16 cellular contexts compared by ENCODE assay signal in the genomic region with DNA sequence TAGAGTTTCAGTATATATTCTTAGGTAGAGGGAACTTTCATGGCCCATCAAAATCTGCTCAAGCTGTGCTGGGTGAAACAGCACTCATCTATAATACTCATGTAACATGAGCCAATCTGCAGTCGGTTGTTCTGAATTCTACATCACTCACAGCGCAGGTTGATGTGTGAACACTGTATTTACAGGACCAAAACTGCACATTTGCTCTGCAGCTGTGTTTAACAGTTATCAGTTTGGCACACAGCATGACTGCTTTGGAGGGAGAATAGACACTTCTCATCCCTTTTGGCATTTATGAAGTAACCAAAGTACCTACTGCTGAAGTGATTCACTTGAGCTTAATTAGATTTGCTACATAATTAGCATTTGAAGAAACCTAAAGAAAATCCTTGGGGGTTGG.
DNase-seq lines count a peak whose midpoint lies in the region; ATAC-seq, FAIRE-seq and TF ChIP-seq lines count a peak whose summit lies in the region.
"Had no signal": no experiment of that assay in that cellular context is flagged by ENCODE, and none has a peak within 500 bp of the region (broad histone marks: within the 10 kb centered on the region; RNA-seq: fewer than 3 reads in every experiment).

No MANE protein-coding gene starts in this region.

- H2AFZ ChIP-seq in GM23338, result no peak overlapping the region
- no peak overlapping the region for H2AFZ ChIP-seq in endothelial cell of umbilical vein (ENCODE audit: low read depth, low read length)

- TF ChIP-seq CTCF in GM23338 (conservative IDR thresholded peaks at IDR 0.05; ENCODE audit: low read depth in 2 of 2), result no peak
- no peak for TF ChIP-seq CTCF in endothelial cell of umbilical vein (IDR thresholded peaks at IDR 0.05; ENCODE audit: extremely low read depth in 1 of 2, insufficient read depth in 1 of 2, low read depth in 1 of 2, low read length in 2 of 2)
- TF ChIP-seq CTCF in esophagus muscularis mucosa (IDR thresholded peaks at IDR 0.05), result no peak
- TF ChIP-seq CTCF in testis (IDR thresholded peaks at IDR 0.05), result no peak

- H3F3A ChIP-seq in GM23338 (replicated peaks; ENCODE audit: low read depth), result 0 out of 2 replicates have a peak, but pooled peaks cover 3% of the 10 kb centered on the region

- TF ChIP-seq POLR2A in endothelial cell of umbilical vein (IDR thresholded peaks at IDR 0.05; ENCODE audit: low read depth, low read length), result no peak
- no peak for TF ChIP-seq POLR2A in esophagus muscularis mucosa (IDR thresholded peaks at IDR 0.05; ENCODE audit: low read depth)
- TF ChIP-seq POLR2A in testis (IDR thresholded peaks at IDR 0.05), result no peak

- BruUV-seq in endothelial cell of umbilical vein (replicated peaks; lab: Mats Ljungman, UMichigan), result no TSS peak

- peak overlapping the region; percentile 58 for H3K27ac ChIP-seq in GM23338 (ENCODE audit: low read depth)
- H3K27ac ChIP-seq in endothelial cell of umbilical vein (ENCODE audit: insufficient read depth, low read depth, low read length), result no peak overlapping the region
- no peak overlapping the region for H3K27ac ChIP-seq in esophagus muscularis mucosa (replicated peaks in 1 of 4)
- H3K27ac ChIP-seq in testis, result no peak overlapping the region
- H3K27ac ChIP-seq: skin epidermis had no signal

- H3K9me1 ChIP-seq in endothelial cell of umbilical vein (replicated peaks; ENCODE audit: control insufficient read depth, extremely low read depth, insufficient read depth, low read length), result no peaks in the 10 kb centered on the region

- ATAC-seq in GM23338, result peak; percentile 55
- no peak for ATAC-seq in GM19324 (IDR thresholded peaks at IDR 0.05; ENCODE audit: low FRiP score, unreplicated experiment)
- ATAC-seq: HepG2 had no signal

- 91% methylated on average over 2 of the region's 2 CpGs for WGBS in esophagus muscularis mucosa
- WGBS in testis, 2 donors, result 80 to 85% methylated on average over 2 of the region's 2 CpGs

- H3K9me3 Mint-ChIP-seq in GM23338, result no peaks in the 10 kb centered on the region

- H3K27me3 Mint-ChIP-seq in GM23338 (ENCODE audit: insufficient read depth, low read depth, poor library complexity), result peaks cover 2% of the 10 kb centered on the region

- H3K36me3 ChIP-seq in GM23338 (ENCODE audit: insufficient read depth) (no peaks in the 10 kb centered on the region), endothelial cell of umbilical vein (ENCODE audit: control insufficient read depth in 2 of 2, extremely low read depth in 1 of 2, insufficient read depth in 2 of 2, low read length in 2 of 2) (no peaks in the 10 kb centered on the region), esophagus muscularis mucosa (no peaks in the 10 kb centered on the region), testis (ENCODE audit: low read depth, missing control alignments) (no peaks in the 10 kb centered on the region)

- H3K27ac Mint-ChIP-seq in GM23338, result peak overlapping the region; percentile 3; the same call in 1 of the 2 replicates

- H3K36me3 Mint-ChIP-seq in GM23338 (ENCODE audit: low read depth), result no peaks in the 10 kb centered on the region

- POLR2A ChIA-PET in endothelial cell of umbilical vein (lab: Charles Lee), result no interaction called here

- H3K4me2 ChIP-seq in GM23338, result peak overlapping the region; percentile 77
- H3K4me2 ChIP-seq in endothelial cell of umbilical vein (ENCODE audit: insufficient read depth, low read length), result no peak overlapping the region

- H3K79me2 ChIP-seq in GM23338 (replicated peaks; ENCODE audit: insufficient read depth) (no peaks in the 10 kb centered on the region), endothelial cell of umbilical vein (ENCODE audit: control insufficient read depth, insufficient read depth, low read length) (no peaks in the 10 kb centered on the region)

- TF ChIP-seq EP300 in esophagus muscularis mucosa (IDR thresholded peaks at IDR 0.05), result no peak

- intact Hi-C loops in endothelial cell of umbilical vein (cut with micrococcal nuclease) (loop anchor here (10.0 kb wide), 1 partner anchor 623 kb away; no protein-coding TSS in a partner anchor), esophagus muscularis mucosa (cut with DNase I) (no loop called here), testis (cut with DNase I; ENCODE audit: low total_unique reads) (no loop called here)

- peak; percentile 24 for FAIRE-seq in endothelial cell of umbilical vein (lab: Jason Lieb, UNC)
- FAIRE-seq: colon, HepG2 had no signal

- DNase-seq in GM23338 (ENCODE audit: low spot score), result no peak
- peak; percentile 46 for DNase-seq in NCI-H146 (lab: John Stamatoyannopoulos, UW)
- peak; percentile 83 for DNase-seq in NCI-H345 treated with DMSO at 0.1 percent for 48 hours (lab: John Stamatoyannopoulos, UW; ENCODE audit: unreplicated experiment)
- no peak for DNase-seq in endothelial cell of umbilical vein (ENCODE audit: low read depth, low spot score)
- DNase-seq in esophagus muscularis mucosa (ENCODE audit: extremely low spot score), result no peak
- no peak for DNase-seq in testis
- DNase-seq in NOMO-1 treated with dmso at 0.1 percent for 144 hours (lab: John Stamatoyannopoulos, UW; ENCODE audit: unreplicated experiment), result no peak
- DNase-seq: activated effector memory CD4-positive, alpha-beta T cell treated with anti-CD3 and anti-CD28 coated beads, Interleukin-2, amount 50 U/mL, for 16 hours; aorta; GOT3; MM.1S; stimulated activated naive CD4-positive, alpha-beta T cell treated with Interleukin-2 at 50 U/mL for 16 hours had no signal

- peaks cover 84% of the 10 kb centered on the region for H3K4me1 Mint-ChIP-seq in GM23338

- H3K4me1 ChIP-seq in GM23338 (ENCODE audit: insufficient read depth) (peaks cover 93% of the 10 kb centered on the region), endothelial cell of umbilical vein (ENCODE audit: control insufficient read depth, extremely low read depth, insufficient read depth, low read length) (no peaks in the 10 kb centered on the region), esophagus muscularis mucosa (peaks cover 0 to 13% (median 9%) of the 10 kb centered on the region in 4 donors), testis (no peaks in the 10 kb centered on the region)

- no peak overlapping the region for H3K9ac ChIP-seq in endothelial cell of umbilical vein (replicated peaks; ENCODE audit: extremely low read depth, insufficient read depth, low read length)

- CTCF ChIA-PET in endothelial cell of umbilical vein (lab: Charles Lee), result interaction anchor here (1.8 to 2.8 kb wide), 2 partner anchors 117 to 193 kb away, joined by 4 to 8 read pairs; no protein-coding TSS in a partner anchor

- no peaks in the 10 kb centered on the region for H3K9me2 ChIP-seq in GM23338 (ENCODE audit: insufficient read depth)

- H3K9me3 ChIP-seq in endothelial cell of umbilical vein (replicated peaks; ENCODE audit: control insufficient read depth, insufficient read depth, low read length) (no peaks in the 10 kb centered on the region), esophagus muscularis mucosa (no peaks in the 10 kb centered on the region), testis (no peaks in the 10 kb centered on the region)

- dilution Hi-C loops in endothelial cell of umbilical vein (cut with MboI; ENCODE audit: extremely low pct_ligation_motif_present, low sequenced_read_pairs), result no loop called here

- H3K4me3 Mint-ChIP-seq in GM23338, result peak overlapping the region; percentile 42

- H4K20me1 ChIP-seq in GM23338 (replicated peaks; ENCODE audit: insufficient read depth) (no peaks in the 10 kb centered on the region), endothelial cell of umbilical vein (replicated peaks; ENCODE audit: control insufficient read depth, extremely low read depth, insufficient read depth, low read length) (no peaks in the 10 kb centered on the region)

- H3K27me3 ChIP-seq in GM23338 (ENCODE audit: insufficient read depth), result no peaks in the 10 kb centered on the region
- no peaks in the 10 kb centered on the region for H3K27me3 ChIP-seq in endothelial cell of umbilical vein (ENCODE audit: control insufficient read depth in 2 of 2, insufficient read depth in 2 of 2, low read length in 2 of 2)
- no peaks in the 10 kb centered on the region for H3K27me3 ChIP-seq in esophagus muscularis mucosa
- no peaks in the 10 kb centered on the region for H3K27me3 ChIP-seq in testis

- H3K4me3 ChIP-seq in GM23338, result peak overlapping the region; percentile 46
- no peak overlapping the region for H3K4me3 ChIP-seq in endothelial cell of umbilical vein (replicated peaks in 1 of 3; ENCODE audit: insufficient read depth in 1 of 3, low read depth in 1 of 3, low read length in 3 of 3)
- H3K4me3 ChIP-seq in esophagus muscularis mucosa, result no peak overlapping the region
- no peak overlapping the region for H3K4me3 ChIP-seq in testis
- H3K4me3 ChIP-seq: skin epidermis had no signal

TF ChIP-seq in GM23338, 12 proteins besides CTCF, POLR2A, EP300 and RAD21 (continues in another document):
- TF ChIP-seq ZNF114 (CRISPR knock-in tag; IDR thresholded peaks at IDR 0.05) (no peak), NANOG (IDR thresholded peaks at IDR 0.05; ENCODE audit: borderline replicate concordance) (peak; percentile 33; the same call in 1 of the 2 replicates)

TF ChIP-seq in endothelial cell of umbilical vein, 7 proteins besides CTCF, POLR2A, EP300 and RAD21:
- TF ChIP-seq POLR2AphosphoS5 (IDR thresholded peaks at IDR 0.05; ENCODE audit: insufficient read depth, low read depth, low read length), result no peak
- no peak for TF ChIP-seq MAX (IDR thresholded peaks at IDR 0.05; ENCODE audit: insufficient read depth, insufficient read length)
- no peak for TF ChIP-seq FOS (IDR thresholded peaks at IDR 0.05; ENCODE audit: borderline replicate concordance, insufficient read depth, low read length)
- TF ChIP-seq JUN (IDR thresholded peaks at IDR 0.05; ENCODE audit: borderline replicate concordance, insufficient read depth, insufficient read length, low read depth), result no peak
- no peak for TF ChIP-seq GATA2 (IDR thresholded peaks at IDR 0.05; ENCODE audit: insufficient read depth, insufficient read length, low read depth, low read length)
- no peak for TF ChIP-seq MYC (IDR thresholded peaks at IDR 0.05; ENCODE audit: low read depth, low read length)
- TF ChIP-seq EZH2 (IDR thresholded peaks at IDR 0.05; ENCODE audit: borderline replicate concordance, low read depth, low read length, severe bottlenecking), result no peak

Comparison
In these comparisons a context has a peak if more than half of its experiments do, and no peak if none do; other contexts are left out.
1. DNase-seq: peak in NCI-H146 (single experiment) and NCI-H345 treated with DMSO at 0.1 percent for 48 hours (single experiment); none in GM23338 (single experiment), endothelial cell of umbilical vein (single experiment), esophagus muscularis mucosa (single experiment), testis (single experiment) and NOMO-1 treated with dmso at 0.1 percent for 144 hours (single experiment).